16 cellular contexts compared by ENCODE assay signal in the genomic region with DNA sequence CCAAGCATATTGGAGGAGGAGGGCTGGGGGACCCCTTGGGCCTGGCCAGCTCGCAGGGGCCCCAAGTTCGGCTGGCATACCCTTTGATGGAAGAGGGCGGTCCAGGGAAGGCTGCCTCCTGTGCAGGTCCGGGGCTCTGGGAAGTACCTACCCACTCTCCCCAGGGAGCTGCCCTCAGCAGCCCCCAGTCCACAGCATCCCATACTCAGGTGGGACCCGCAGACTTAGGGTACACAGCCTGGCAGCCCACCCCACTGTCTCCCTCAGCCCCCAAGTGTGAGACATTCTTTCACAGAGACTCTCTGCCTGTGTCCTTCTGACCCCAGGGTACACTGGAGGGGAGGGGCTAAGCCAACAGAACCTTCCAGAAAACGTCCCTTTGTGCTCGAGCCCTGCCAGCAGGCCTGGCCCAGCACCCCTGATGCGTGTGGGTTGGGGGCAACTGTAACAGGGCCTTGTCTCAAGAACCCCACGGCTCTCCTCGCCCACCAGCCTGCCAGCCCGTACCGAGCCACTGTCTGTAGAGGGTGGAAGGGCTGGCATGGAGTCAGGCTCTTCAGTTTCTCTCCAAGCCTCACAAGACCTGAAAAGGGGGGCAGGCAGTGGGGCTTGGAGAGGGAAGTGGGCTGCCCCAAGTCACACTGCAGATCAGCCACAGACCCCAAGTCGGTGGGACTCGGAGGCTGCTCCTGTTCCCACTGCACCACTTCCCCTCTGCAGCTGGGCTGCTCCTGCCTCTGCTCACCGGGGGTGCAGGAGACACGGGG. TPM values are rescaled to one million over a fixed set of nuclear protein-coding genes. Genes with fewer than 3 reads are reported as not detected.
A peak's percentile ranks its signal among the peaks of the same experiment; 100 is the strongest.
DNase-seq lines count a peak whose midpoint lies in the region; ATAC-seq and TF ChIP-seq lines count a peak whose summit lies in the region.
"Had no signal": no experiment of that assay in that cellular context is flagged by ENCODE, and none has a peak within 500 bp of the region (broad histone marks: within the 10 kb centered on the region; RNA-seq: fewer than 3 reads in every experiment).

No MANE protein-coding gene starts in this region.

- H4K20me1 ChIP-seq in DND-41 (ENCODE audit: insufficient read depth, low read length): peaks cover 47% of the 10 kb centered on the region

- no peak overlapping the region for H2AFZ ChIP-seq in DND-41 (ENCODE audit: low read depth, low read length)

- WGBS in endodermal cell (ENCODE audit: insufficient coverage in 1 of 2, insufficient read length in 1 of 2), 2 experiments: 93 to 97% methylated on average over 7 to 16 of the region's 16 CpGs

- H3K9me3 Mint-ChIP-seq in endodermal cell: no peaks in the 10 kb centered on the region

- H3K36me3 Mint-ChIP-seq in endodermal cell (ENCODE audit: low read depth): peaks cover 10% of the 10 kb centered on the region

- peaks cover 17% of the 10 kb centered on the region for H3K79me2 ChIP-seq in DND-41 (ENCODE audit: insufficient read depth, low read length)

- H3K4me2 ChIP-seq in DND-41 (ENCODE audit: insufficient read depth, low read length): no peak overlapping the region

- TF ChIP-seq CTCF in DND-41 (IDR thresholded peaks at IDR 0.05; ENCODE audit: borderline replicate concordance, extremely low read depth, low read length, poor library complexity, severe bottlenecking): no peak
- no peak for TF ChIP-seq CTCF in HEK293 (tag by site-specific recombination; IDR thresholded peaks at IDR 0.05)
- no peak for TF ChIP-seq CTCF in endodermal cell (conservative IDR thresholded peaks at IDR 0.05)
- no peak for TF ChIP-seq CTCF in BE2C (IDR thresholded peaks at IDR 0.05; ENCODE audit: low read depth, low read length)

- CTCF ChIA-PET in HEK293 (lab: Yijun Ruan, JAX): interaction anchor here (1.2 kb wide), 1 partner anchor 237 kb away, joined by 4 read pairs; no protein-coding TSS in a partner anchor

- H3K4me3 Mint-ChIP-seq in endodermal cell: no peak overlapping the region

- H3K9me3 ChIP-seq in DND-41 (ENCODE audit: insufficient read depth, low read length, severe bottlenecking) (no peaks in the 10 kb centered on the region), HEK293 (ENCODE audit: control insufficient read depth, insufficient read depth, low read depth, low read length) (no peaks in the 10 kb centered on the region), endodermal cell (ENCODE audit: control insufficient read depth, low read length) (no peaks in the 10 kb centered on the region), BE2C (no peaks in the 10 kb centered on the region)
- H3K9me3 ChIP-seq: tibial artery had no signal

- H3K27ac ChIP-seq in DND-41 (ENCODE audit: low read length) (no peak overlapping the region), HEK293 (ENCODE audit: extremely low read depth, low read depth, low read length) (no peak overlapping the region), endodermal cell (ENCODE audit: low read depth, low read length) (peak overlapping the region; percentile 11)
- H3K27ac ChIP-seq: tibial artery had no signal

- H3K4me1 Mint-ChIP-seq in endodermal cell: no peaks in the 10 kb centered on the region

- no peak overlapping the region for H3K9ac ChIP-seq in DND-41 (ENCODE audit: low read depth, low read length)
- no peak overlapping the region for H3K9ac ChIP-seq in endodermal cell (ENCODE audit: extremely low read depth, low read length, poor library complexity, severe bottlenecking)

- no peak overlapping the region for H3K27ac Mint-ChIP-seq in endodermal cell

- H3K27me3 Mint-ChIP-seq in endodermal cell (ENCODE audit: insufficient read depth): peaks cover 4% of the 10 kb centered on the region

- H3K4me3 ChIP-seq in DND-41 (ENCODE audit: low read depth in 1 of 2, low read length in 2 of 2): no peak overlapping the region
- no peak overlapping the region for H3K4me3 ChIP-seq in HEK293 (ENCODE audit: low read depth, low read length)
- H3K4me3 ChIP-seq in endodermal cell (ENCODE audit: low read length): no peak overlapping the region
- no peak overlapping the region for H3K4me3 ChIP-seq in BE2C (ENCODE audit: low read depth, low read length)
- H3K4me3 ChIP-seq: tibial artery had no signal

- POLR2A ChIA-PET in HEK293 (lab: Yijun Ruan, JAX): interaction anchor here (4.6 kb wide), 1 partner anchor 13 kb away, joined by 31 read pairs; the partner anchor contains the start of gene CENPM

- H3K36me3 ChIP-seq in DND-41 (ENCODE audit: insufficient read depth, low read length) (peaks cover 59% of the 10 kb centered on the region), HEK293 (ENCODE audit: control insufficient read depth in 2 of 2, insufficient read depth in 1 of 2, low read length in 2 of 2) (peaks cover 23 to 61% of the 10 kb centered on the region in 2 experiments; a peak in 2 of 3 replicates), endodermal cell (ENCODE audit: control insufficient read depth, insufficient read depth, low read length) (peaks cover under 1% of the 10 kb centered on the region), BE2C (peaks cover 30% of the 10 kb centered on the region)
- H3K36me3 ChIP-seq: tibial artery had no signal

- peak; percentile 22; the same call in 2 of the 3 replicates for ATAC-seq in DND-41 (ENCODE audit: insufficient read depth, low read depth)

- H3K27me3 ChIP-seq in DND-41 (ENCODE audit: insufficient read depth, low read length, poor library complexity) (no peaks in the 10 kb centered on the region), endodermal cell (ENCODE audit: control insufficient read depth, insufficient read depth, low read length, poor library complexity, severe bottlenecking) (no peaks in the 10 kb centered on the region), BE2C (no peaks in the 10 kb centered on the region)
- H3K27me3 ChIP-seq: tibial artery had no signal

- no peaks in the 10 kb centered on the region for H3K4me1 ChIP-seq in DND-41 (ENCODE audit: insufficient read depth, low read length)
- H3K4me1 ChIP-seq in HEK293 (ENCODE audit: control insufficient read depth, insufficient read depth, low read length): no peaks in the 10 kb centered on the region; the same call in 1 of the 2 replicates
- H3K4me1 ChIP-seq in endodermal cell (ENCODE audit: control insufficient read depth, insufficient read depth, low read length): no peaks in the 10 kb centered on the region
- peaks cover 11% of the 10 kb centered on the region for H3K4me1 ChIP-seq in BE2C
- H3K4me1 ChIP-seq: tibial artery had no signal

- DNase-seq in DND-41: peak; percentile 35
- DNase-seq in endodermal cell: no peak
- DNase-seq in DMS 273 treated with DMSO at 0.1 percent for 48 hours (lab: John Stamatoyannopoulos, UW): no peak
- DNase-seq in NCI-H128 (lab: John Stamatoyannopoulos, UW; ENCODE audit: unreplicated experiment): no peak
- no peak for DNase-seq in BE2C
- DNase-seq: activated CD4-positive, alpha-beta T cell treated with anti-CD3 and anti-CD28 coated beads for 1 hour; kidney; NCI-H1436; nucleus accumbens; SIG-M5; stimulated activated CD4-positive, alpha-beta T cell treated with anti-CD3 and anti-CD28 coated beads, Interleukin-4, amount 100 ng/mL, for 1 hour; stimulated activated CD8-positive, alpha-beta memory T cell treated with anti-CD3 and anti-CD28 coated beads, Interleukin-4, amount 100 ng/mL, for 48 hours; tibial artery had no signal

TF ChIP-seq in HEK293, 187 proteins besides CTCF, POLR2A, EP300 and RAD21:
- TF ChIP-seq, protein P1, sequence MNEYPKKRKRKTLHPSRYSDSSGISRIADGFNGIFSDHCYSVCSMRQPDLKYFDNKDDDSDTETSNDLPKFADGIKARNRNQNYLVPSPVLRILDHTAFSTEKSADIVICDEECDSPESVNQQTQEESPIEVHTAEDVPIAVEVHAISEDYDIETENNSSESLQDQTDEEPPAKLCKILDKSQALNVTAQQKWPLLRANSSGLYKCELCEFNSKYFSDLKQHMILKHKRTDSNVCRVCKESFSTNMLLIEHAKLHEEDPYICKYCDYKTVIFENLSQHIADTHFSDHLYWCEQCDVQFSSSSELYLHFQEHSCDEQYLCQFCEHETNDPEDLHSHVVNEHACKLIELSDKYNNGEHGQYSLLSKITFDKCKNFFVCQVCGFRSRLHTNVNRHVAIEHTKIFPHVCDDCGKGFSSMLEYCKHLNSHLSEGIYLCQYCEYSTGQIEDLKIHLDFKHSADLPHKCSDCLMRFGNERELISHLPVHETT (tag by site-specific recombination; IDR thresholded peaks at IDR 0.05): no peak
- TF ChIP-seq SP2 (tag by site-specific recombination; IDR thresholded peaks at IDR 0.05): peak; percentile 12; the same call in 1 of the 2 replicates
- 0 out of 2 replicates have a peak, but pooled peaks have one; percentile 7 for TF ChIP-seq ZFP69B (tag by site-specific recombination; IDR thresholded peaks at IDR 0.05)
- TF ChIP-seq, protein P2, sequence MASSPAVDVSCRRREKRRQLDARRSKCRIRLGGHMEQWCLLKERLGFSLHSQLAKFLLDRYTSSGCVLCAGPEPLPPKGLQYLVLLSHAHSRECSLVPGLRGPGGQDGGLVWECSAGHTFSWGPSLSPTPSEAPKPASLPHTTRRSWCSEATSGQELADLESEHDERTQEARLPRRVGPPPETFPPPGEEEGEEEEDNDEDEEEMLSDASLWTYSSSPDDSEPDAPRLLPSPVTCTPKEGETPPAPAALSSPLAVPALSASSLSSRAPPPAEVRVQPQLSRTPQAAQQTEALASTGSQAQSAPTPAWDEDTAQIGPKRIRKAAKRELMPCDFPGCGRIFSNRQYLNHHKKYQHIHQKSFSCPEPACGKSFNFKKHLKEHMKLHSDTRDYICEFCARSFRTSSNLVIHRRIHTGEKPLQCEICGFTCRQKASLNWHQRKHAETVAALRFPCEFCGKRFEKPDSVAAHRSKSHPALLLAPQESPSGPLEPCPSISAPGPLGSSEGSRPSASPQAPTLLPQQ (tag by site-specific recombination; IDR thresholded peaks at IDR 0.05): peak; percentile 15; the same call in 1 of the 2 replicates
TF ChIP-seq in HEK293: peak in this region for 3.

RNA-seq across cellular contexts. Expression of gene TNFRSF13C, which starts 7.0 kb away (rescaled TPM):
- 1 to 10 TPM; 1.7 to 3.3 TPM for total RNA-seq in endodermal cell
- 3.1 TPM for polyA plus RNA-seq in endodermal cell (2013, experiment 1 of 2)
- polyA plus RNA-seq in endodermal cell (2013, experiment 2 of 2): 2.4 TPM
- 0.29 TPM for polyA plus RNA-seq in BE2C (2012; ENCODE audit: insufficient read depth, insufficient read length, low read depth)

RNA-seq across cellular contexts. Expression of gene CENPM, which starts 13.4 kb away (rescaled TPM):
- 10 to 100 TPM; 28.5 to 43.1 TPM for total RNA-seq in endodermal cell
- polyA plus RNA-seq in endodermal cell (2013, experiment 1 of 2): 32.1 TPM
- 32.0 TPM for polyA plus RNA-seq in endodermal cell (2013, experiment 2 of 2)
- 43.8 TPM for polyA plus RNA-seq in BE2C (2012; ENCODE audit: insufficient read depth, insufficient read length, low read depth)

RNA-seq across cellular contexts. Expression of gene SHISA8, which starts 18.7 kb away (rescaled TPM):
- total RNA-seq in endodermal cell: under 1 TPM in 1 of 2 donors, not detected in 1; 0.58 TPM
- 0.57 TPM for polyA plus RNA-seq in endodermal cell (2013, experiment 1 of 2)
- 0.70 TPM for polyA plus RNA-seq in endodermal cell (2013, experiment 2 of 2)
- not detected for polyA plus RNA-seq in BE2C (2012; ENCODE audit: insufficient read depth, insufficient read length, low read depth)
- total RNA-seq: fibroblast of lung, LHCN-M2 had no signal
- polyA plus RNA-seq: fibroblast of lung had no signal

RNA-seq across cellular contexts. Expression of gene SEPTIN3, which starts 35.6 kb away (rescaled TPM):
- total RNA-seq in endodermal cell: 10 to 100 TPM; 10.9 to 13.9 TPM
- polyA plus RNA-seq in endodermal cell (2013, experiment 1 of 2): 62.4 TPM
- 55.8 TPM for polyA plus RNA-seq in endodermal cell (2013, experiment 2 of 2)
- 23.3 TPM for polyA plus RNA-seq in BE2C (2012; ENCODE audit: insufficient read depth, insufficient read length, low read depth)
- total RNA-seq: LHCN-M2 had no signal
